8 cellular contexts compared by ENCODE assay signal in the genomic region with DNA sequence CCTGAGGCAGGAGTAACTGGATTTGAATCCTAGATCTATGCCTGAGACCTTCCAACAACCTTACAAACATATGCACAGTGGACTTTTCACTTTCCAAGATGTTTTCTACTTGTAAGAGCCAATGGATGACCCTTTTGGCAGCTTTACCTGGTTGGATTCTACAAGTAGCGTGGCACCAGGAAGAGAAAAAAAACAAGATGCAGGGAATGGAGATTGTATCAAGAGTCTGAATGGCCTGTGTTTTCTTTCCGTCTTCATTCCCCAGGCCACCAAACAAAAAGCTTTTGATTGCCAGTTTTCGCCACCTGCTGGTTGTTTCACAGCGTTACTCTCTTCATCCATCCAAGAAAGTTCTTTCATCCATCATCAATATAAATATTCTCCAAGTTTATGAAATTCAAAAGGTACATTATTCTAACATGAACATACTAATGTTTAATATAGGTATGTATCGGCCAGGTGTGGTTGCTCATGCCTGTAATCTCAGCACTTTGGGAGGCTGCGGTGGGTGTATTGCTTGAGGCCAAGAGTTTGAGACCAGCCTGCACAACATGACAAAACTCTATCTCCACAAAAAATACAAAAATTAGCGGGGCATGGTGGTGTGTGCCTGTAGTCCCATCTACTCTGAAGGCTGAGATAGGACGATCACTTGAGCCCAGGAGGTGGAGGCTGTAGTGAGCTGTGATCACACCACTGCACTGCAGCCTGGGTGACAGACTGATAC. TPM values are rescaled to one million over a fixed set of nuclear protein-coding genes. Genes with fewer than 3 reads are reported as not detected.
DNase-seq lines count a peak whose midpoint lies in the region; ATAC-seq and TF ChIP-seq lines count a peak whose summit lies in the region.

No MANE protein-coding gene starts in this region.

- no peak overlapping the region for H3K4me3 Mint-ChIP-seq in activated CD4-positive, alpha-beta memory T cell treated with anti-CD3 and anti-CD28 coated beads, Interleukin-2, amount 10 ng/mL, durations not matched to agents 7 days and 5 days
- peak overlapping the region in 2 of 8 donors; percentile 40 to 98 for H3K4me3 Mint-ChIP-seq in naive B cell

- TF ChIP-seq CTCF in epithelial cell of esophagus (IDR thresholded peaks at IDR 0.05; ENCODE audit: insufficient read depth, low read depth, low read length, missing control alignments): peak; percentile 83

- no peak overlapping the region for H3K27ac Mint-ChIP-seq in activated CD4-positive, alpha-beta memory T cell treated with anti-CD3 and anti-CD28 coated beads, Interleukin-2, amount 10 ng/mL, durations not matched to agents 7 days and 5 days
- H3K27ac Mint-ChIP-seq in naive B cell: peak overlapping the region in 3 of 6 donors; percentile 42 to 97 (median 54)

- H3K9me3 Mint-ChIP-seq in activated CD4-positive, alpha-beta memory T cell treated with anti-CD3 and anti-CD28 coated beads, Interleukin-2, amount 10 ng/mL, durations not matched to agents 7 days and 5 days: no peaks in the 10 kb centered on the region
- H3K9me3 Mint-ChIP-seq in naive B cell: no peaks in the 10 kb centered on the region

- H3K27me3 Mint-ChIP-seq in activated CD4-positive, alpha-beta memory T cell treated with anti-CD3 and anti-CD28 coated beads, Interleukin-2, amount 10 ng/mL, durations not matched to agents 7 days and 5 days: no peaks in the 10 kb centered on the region
- H3K27me3 Mint-ChIP-seq in naive B cell: no peaks in the 10 kb centered on the region

- ATAC-seq in HG03378 (IDR thresholded peaks at IDR 0.05; ENCODE audit: unreplicated experiment): peak; percentile 29
- ATAC-seq in naive B cell (ENCODE audit: low read depth in 2 of 2): no peak
- no peak for ATAC-seq in GM21360 (IDR thresholded peaks at IDR 0.05; ENCODE audit: unreplicated experiment)

- H3K4me3 ChIP-seq in epithelial cell of esophagus (ENCODE audit: low read length): no peak overlapping the region

- POLR2A ChIA-PET in activated CD4-positive, alpha-beta memory T cell treated with anti-CD3 and anti-CD28 coated beads, Interleukin-2, amount 10 ng/mL, durations not matched to agents 7 days and 5 days (lab: Charles Lee): interaction anchor here (1.0 to 2.5 kb wide), 6 partner anchors 17 to 306 kb away, joined by 3 to 12 read pairs (median 4); partner anchors contain the start of gene VPS4B

- DNase-seq in COR-L47 (lab: John Stamatoyannopoulos, UW): peak; percentile 77
- DNase-seq in NCI-H748 treated with DMSO at 0.1 percent for 48 hours (lab: John Stamatoyannopoulos, UW): peak; percentile 77
- peak; percentile 64 for DNase-seq in activated CD4-positive, alpha-beta memory T cell treated with anti-CD3 and anti-CD28 coated beads, Interleukin-2, amount 10 ng/mL, durations not matched to agents 7 days and 5 days
- peak; percentile 67 for DNase-seq in epithelial cell of esophagus (ENCODE audit: low read depth)
- DNase-seq in naive B cell: peak; percentile 62
- DNase-seq in ureter (ENCODE audit: low spot score): peak; percentile 78

- CTCF ChIA-PET in activated CD4-positive, alpha-beta memory T cell treated with anti-CD3 and anti-CD28 coated beads, Interleukin-2, amount 10 ng/mL, durations not matched to agents 7 days and 5 days (lab: Charles Lee): interaction anchor here (0.7 to 7.2 kb wide), 22 partner anchors 9 to 305 kb away, joined by 3 to 74 read pairs (median 4); no protein-coding TSS in a partner anchor

- peaks cover 12% of the 10 kb centered on the region for H3K36me3 Mint-ChIP-seq in activated CD4-positive, alpha-beta memory T cell treated with anti-CD3 and anti-CD28 coated beads, Interleukin-2, amount 10 ng/mL, durations not matched to agents 7 days and 5 days (ENCODE audit: low read depth)
- peaks cover 0 to 7% of the 10 kb centered on the region in 2 donors for H3K36me3 Mint-ChIP-seq in naive B cell

- peaks cover 20% of the 10 kb centered on the region for H3K4me1 Mint-ChIP-seq in activated CD4-positive, alpha-beta memory T cell treated with anti-CD3 and anti-CD28 coated beads, Interleukin-2, amount 10 ng/mL, durations not matched to agents 7 days and 5 days
- H3K4me1 Mint-ChIP-seq in naive B cell: peaks cover 25 to 34% (median 28%) of the 10 kb centered on the region in 3 donors

RNA-seq across cellular contexts. Expression of gene BCL2, which starts 3.5 kb away (rescaled TPM):
- total RNA-seq in activated CD4-positive, alpha-beta memory T cell treated with anti-CD3 and anti-CD28 coated beads, Interleukin-2, amount 10 ng/mL, durations not matched to agents 7 days and 5 days: 100 to 1,000 TPM; 102 to 109 TPM
- polyA plus RNA-seq in naive B cell (ENCODE audit: low read depth in 6 of 6): 10 to 100 TPM; 11.8 to 43.0 (median 30.1) TPM
- 13.3 TPM for total RNA-seq in ureter

RNA-seq across cellular contexts. Expression of gene KDSR, which starts 43.9 kb away (rescaled TPM):
- 10 to 100 TPM; 60.9 to 66.4 TPM for total RNA-seq in activated CD4-positive, alpha-beta memory T cell treated with anti-CD3 and anti-CD28 coated beads, Interleukin-2, amount 10 ng/mL, durations not matched to agents 7 days and 5 days
- polyA plus RNA-seq in naive B cell (ENCODE audit: low read depth in 6 of 6): 10 to 100 TPM; 18.9 to 47.1 (median 38.2) TPM
- 57.6 TPM for total RNA-seq in ureter
